In genomic region chr17:66776999-66777688, GRCh38 we compare ENCODE assay signal across 1 cellular context.
TF ChIP-seq lines count a peak whose summit lies in the region.

No MANE protein-coding gene starts in this region.

TF ChIP-seq in HepG2, 621 proteins besides CTCF, POLR2A, EP300 and RAD21 (continued from another document):
- TF ChIP-seq FOSL2 (CRISPR knock-in tag; IDR thresholded peaks at IDR 0.05), result peak; percentile 52
- 0 out of 2 replicates have a peak, but pooled peaks have one; percentile 44 for TF ChIP-seq ZNF501 (CRISPR knock-in tag; IDR thresholded peaks at IDR 0.05)
- peak; percentile 52; the same call in 1 of the 2 replicates for TF ChIP-seq ETV5 (CRISPR knock-in tag; IDR thresholded peaks at IDR 0.05; ENCODE audit: borderline replicate concordance)
- TF ChIP-seq SOX5 (CRISPR knock-in tag; IDR thresholded peaks at IDR 0.05; ENCODE audit: borderline replicate concordance), result peak; percentile 29; the same call in 1 of the 2 replicates
- no peak for TF ChIP-seq ZNF460 (CRISPR knock-in tag; IDR thresholded peaks at IDR 0.05; ENCODE audit: borderline replicate concordance)
- peak; percentile 43; the same call in 1 of the 2 replicates for TF ChIP-seq TBX2 (CRISPR knock-in tag; IDR thresholded peaks at IDR 0.05; ENCODE audit: borderline replicate concordance)
- TF ChIP-seq HDAC1 (CRISPR knock-in tag; IDR thresholded peaks at IDR 0.05), result 0 out of 2 replicates have a peak, but pooled peaks have one; percentile 18
- peak; percentile 18; the same call in 1 of the 2 replicates for TF ChIP-seq CREM (IDR thresholded peaks at IDR 0.05)
- TF ChIP-seq CREM (CRISPR knock-in tag; IDR thresholded peaks at IDR 0.05), result no peak
